Comparison of ENCODE assay signal across 5 cellular contexts in genomic region chr2:200119236-200119635, GRCh38.
"Had no signal": no experiment of that assay in that cellular context is flagged by ENCODE, and none has a peak within 500 bp of the region (broad histone marks: within the 10 kb centered on the region; RNA-seq: fewer than 3 reads in every experiment).

No MANE protein-coding gene starts in this region.

- DNase-seq: GM23248, H9, HCEC 1CT, IMR-90 had no signal

- H3K9ac ChIP-seq: GM23248 had no signal

- ATAC-seq: K562 had no signal

- H3K27ac Mint-ChIP-seq: H9 had no signal

- H3K4me1 Mint-ChIP-seq: H9 had no signal

- H3K27ac ChIP-seq: GM23248 had no signal

- H2AFZ ChIP-seq: GM23248 had no signal

- H3K4me3 Mint-ChIP-seq: H9 had no signal

- H3K4me3 ChIP-seq: GM23248, K562 had no signal
